12 cellular contexts compared by ENCODE assay signal in genomic region chr5:68821056-68821455, GRCh38.
DNase-seq lines count a peak whose midpoint lies in the region; ATAC-seq, FAIRE-seq and TF ChIP-seq lines count a peak whose summit lies in the region.
"Had no signal": no experiment of that assay in that cellular context is flagged by ENCODE, and none has a peak within 500 bp of the region (broad histone marks: within the 10 kb centered on the region; RNA-seq: fewer than 3 reads in every experiment).

No MANE protein-coding gene starts in this region.

- H3K4me1 ChIP-seq in psoas muscle: no peaks in the 10 kb centered on the region

- 48 to 60% (median 54%) methylated on average over 2 of the region's 2 CpGs for WGBS in psoas muscle, 3 donors

- no peak for TF ChIP-seq CTCF in psoas muscle (IDR thresholded peaks at IDR 0.05)

- no peak for ATAC-seq in psoas muscle
- ATAC-seq in SK-N-SH treated with all-trans-retinoic acid at 6 μM for 48 hours: no peak
- ATAC-seq in activated T-helper 17 cell treated with anti-CD3 and anti-CD28 coated beads, Interleukin-2, amount 50 U/mL, for 72 hours (replicated peaks): no peak

- no peak for FAIRE-seq in frontal cortex (lab: Jason Lieb, UNC)

- intact Hi-C loops in activated CD4-positive, alpha-beta T cell treated with anti-CD3 and anti-CD28 coated beads, Interleukin-2, amount 10 ng/mL, durations not matched to agents 24 days and 14 days (cut with micrococcal nuclease): no loop called here
- intact Hi-C loops in psoas muscle (cut with DNase I): no loop called here

- H3K27ac ChIP-seq in layer of hippocampus (ENCODE audit: low read depth, low read length): peak overlapping the region; percentile 2
- peak overlapping the region; percentile 56 for H3K27ac ChIP-seq in psoas muscle
- H3K27ac ChIP-seq: 22Rv1, BLaER1, HL-60 had no signal

- H3K4me3 Mint-ChIP-seq in activated CD4-positive, alpha-beta T cell treated with anti-CD3 and anti-CD28 coated beads, Interleukin-2, amount 10 ng/mL, durations not matched to agents 24 days and 14 days: no peak overlapping the region
- no peak overlapping the region for H3K4me3 Mint-ChIP-seq in activated T-helper 17 cell treated with anti-CD3 and anti-CD28 coated beads, Interleukin-2, amount 50 U/mL, for 72 hours

- no peaks in the 10 kb centered on the region for H3K36me3 ChIP-seq in psoas muscle (ENCODE audit: insufficient read depth in 1 of 2, low read depth in 1 of 2)
- H3K36me3 ChIP-seq: BLaER1 had no signal

- H3K9me3 ChIP-seq in psoas muscle: no peaks in the 10 kb centered on the region
- H3K9me3 ChIP-seq: BLaER1 had no signal

- peaks cover 13% of the 10 kb centered on the region for H3K27me3 Mint-ChIP-seq in activated CD4-positive, alpha-beta T cell treated with anti-CD3 and anti-CD28 coated beads, Interleukin-2, amount 10 ng/mL, durations not matched to agents 24 days and 14 days
- H3K27me3 Mint-ChIP-seq in activated T-helper 17 cell treated with anti-CD3 and anti-CD28 coated beads, Interleukin-2, amount 50 U/mL, for 72 hours: peaks cover 29% of the 10 kb centered on the region

- H3K27ac Mint-ChIP-seq in activated CD4-positive, alpha-beta T cell treated with anti-CD3 and anti-CD28 coated beads, Interleukin-2, amount 10 ng/mL, durations not matched to agents 24 days and 14 days: no peak overlapping the region
- no peak overlapping the region for H3K27ac Mint-ChIP-seq in activated T-helper 17 cell treated with anti-CD3 and anti-CD28 coated beads, Interleukin-2, amount 50 U/mL, for 72 hours

- no peaks in the 10 kb centered on the region for H3K9me3 Mint-ChIP-seq in activated CD4-positive, alpha-beta T cell treated with anti-CD3 and anti-CD28 coated beads, Interleukin-2, amount 10 ng/mL, durations not matched to agents 24 days and 14 days
- no peaks in the 10 kb centered on the region for H3K9me3 Mint-ChIP-seq in activated T-helper 17 cell treated with anti-CD3 and anti-CD28 coated beads, Interleukin-2, amount 50 U/mL, for 72 hours

- DNase-seq in activated CD4-positive, alpha-beta T cell treated with anti-CD3 and anti-CD28 coated beads, Interleukin-2, amount 10 ng/mL, durations not matched to agents 24 days and 14 days: peak; percentile 27
- no peak for DNase-seq in activated CD4-positive, alpha-beta T cell treated with anti-CD3 and anti-CD28 coated beads, Interleukin-2, amount 50 U/mL, for 48 hours
- no peak for DNase-seq in psoas muscle
- DNase-seq in frontal cortex (ENCODE audit: low spot score in 2 of 2): no peak
- DNase-seq: DMS53, H7 had no signal

- no peaks in the 10 kb centered on the region for H3K36me3 Mint-ChIP-seq in activated CD4-positive, alpha-beta T cell treated with anti-CD3 and anti-CD28 coated beads, Interleukin-2, amount 10 ng/mL, durations not matched to agents 24 days and 14 days (ENCODE audit: low read depth)
- no peaks in the 10 kb centered on the region for H3K36me3 Mint-ChIP-seq in activated T-helper 17 cell treated with anti-CD3 and anti-CD28 coated beads, Interleukin-2, amount 50 U/mL, for 72 hours (ENCODE audit: low read depth)

- H3K27me3 ChIP-seq in layer of hippocampus (ENCODE audit: control insufficient read depth, insufficient read depth, low read length) (no peaks in the 10 kb centered on the region), psoas muscle (ENCODE audit: insufficient read depth in 3 of 3, low read length in 2 of 3) (no peaks in the 10 kb centered on the region)
- H3K27me3 ChIP-seq: BLaER1 had no signal

- no peaks in the 10 kb centered on the region for H3K4me1 Mint-ChIP-seq in activated CD4-positive, alpha-beta T cell treated with anti-CD3 and anti-CD28 coated beads, Interleukin-2, amount 10 ng/mL, durations not matched to agents 24 days and 14 days
- H3K4me1 Mint-ChIP-seq in activated T-helper 17 cell treated with anti-CD3 and anti-CD28 coated beads, Interleukin-2, amount 50 U/mL, for 72 hours: no peaks in the 10 kb centered on the region

- H3K4me3 ChIP-seq in psoas muscle: no peak overlapping the region
- H3K4me3 ChIP-seq: BLaER1 had no signal

TF ChIP-seq in SK-N-SH treated with all-trans-retinoic acid at 6 μM for 48 hours, 23 proteins besides CTCF, POLR2A, EP300 and RAD21:
- TF ChIP-seq RARB (CRISPR knock-in tag; IDR thresholded peaks at IDR 0.05) (no peak), ZNF70 (CRISPR knock-in tag; IDR thresholded peaks at IDR 0.05) (no peak), ARNTL (CRISPR knock-in tag; IDR thresholded peaks at IDR 0.05; ENCODE audit: borderline replicate concordance, low read depth) (no peak), TSHZ2 (CRISPR knock-in tag; IDR thresholded peaks at IDR 0.05) (no peak), GLIS3 (CRISPR knock-in tag; IDR thresholded peaks at IDR 0.05) (no peak), ZFP30 (CRISPR knock-in tag; IDR thresholded peaks at IDR 0.05) (no peak), TCF4 (CRISPR knock-in tag; IDR thresholded peaks at IDR 0.05; ENCODE audit: borderline replicate concordance) (no peak), ZC3H10 (CRISPR knock-in tag; IDR thresholded peaks at IDR 0.05) (no peak), TOX (CRISPR knock-in tag; IDR thresholded peaks at IDR 0.05; ENCODE audit: borderline replicate concordance) (no peak), POU6F1 (CRISPR knock-in tag; IDR thresholded peaks at IDR 0.05; ENCODE audit: borderline replicate concordance, low read depth) (no peak), ZFP3 (CRISPR knock-in tag; IDR thresholded peaks at IDR 0.05) (no peak), ISL1 (CRISPR knock-in tag; IDR thresholded peaks at IDR 0.05) (no peak), PATZ1 (CRISPR knock-in tag; IDR thresholded peaks at IDR 0.05; ENCODE audit: borderline replicate concordance) (no peak), ESRRG (CRISPR knock-in tag; IDR thresholded peaks at IDR 0.05) (no peak)
TF ChIP-seq in SK-N-SH treated with all-trans-retinoic acid at 6 μM for 48 hours: peak in this region for 0.
